Comparison of ENCODE assay signal across 25 cellular contexts in genomic region chr3:171343688-171344087, GRCh38.
"Had no signal": no experiment of that assay in that cellular context is flagged by ENCODE, and none has a peak within 500 bp of the region (broad histone marks: within the 10 kb centered on the region; RNA-seq: fewer than 3 reads in every experiment).

No MANE protein-coding gene starts in this region.

- ATAC-seq: body of pancreas, K562 had no signal

- DNase-seq: activated B cell treated with CpG ODN at 0.5 μM for 24 hours; activated CD4-positive, alpha-beta memory T cell treated with anti-CD3 and anti-CD28 coated beads, Interleukin-2, amount 10 ng/mL, durations not matched to agents 7 days and 5 days; activated CD4-positive, alpha-beta T cell treated with anti-CD3 and anti-CD28 coated beads, Interleukin-2, amount 50 U/mL, for 1 hour; activated gamma-delta T cell; activated naive CD4-positive, alpha-beta T cell treated with anti-CD3 and anti-CD28 coated beads, Interleukin-2, amount 10 ng/mL, durations not matched to agents 7 days and 5 days; activated naive CD8-positive, alpha-beta T cell treated with anti-CD3 and anti-CD28 coated beads, Interleukin-2, amount 10 ng/mL, durations not matched to agents 7 days and 5 days; activated T-cell treated with anti-CD3 and anti-CD28 coated beads for 4 hours; adrenal gland; anterior cingulate cortex; body of pancreas; central memory CD4-positive, alpha-beta T cell; Karpas-422; MM.1S; NCI-H1048; NCI-H146; NCI-H187 treated with DMSO at 0.1 percent for 48 hours; NCI-H2081 treated with DMSO at 0.1 percent for 48 hours; NCI-H446; NCI-H524; PC-9; SHP77 treated with DMSO at 0.1 percent for 48 hours; T1000 had no signal

- H3K4me3 Mint-ChIP-seq: activated B cell treated with CpG ODN at 0.5 μM for 24 hours; activated CD4-positive, alpha-beta memory T cell treated with anti-CD3 and anti-CD28 coated beads, Interleukin-2, amount 10 ng/mL, durations not matched to agents 7 days and 5 days; activated naive CD4-positive, alpha-beta T cell treated with anti-CD3 and anti-CD28 coated beads, Interleukin-2, amount 10 ng/mL, durations not matched to agents 7 days and 5 days; activated naive CD8-positive, alpha-beta T cell treated with anti-CD3 and anti-CD28 coated beads, Interleukin-2, amount 10 ng/mL, durations not matched to agents 7 days and 5 days had no signal

- H3K27ac Mint-ChIP-seq: activated B cell treated with CpG ODN at 0.5 μM for 24 hours; activated CD4-positive, alpha-beta memory T cell treated with anti-CD3 and anti-CD28 coated beads, Interleukin-2, amount 10 ng/mL, durations not matched to agents 7 days and 5 days; activated naive CD4-positive, alpha-beta T cell treated with anti-CD3 and anti-CD28 coated beads, Interleukin-2, amount 10 ng/mL, durations not matched to agents 7 days and 5 days; activated naive CD8-positive, alpha-beta T cell treated with anti-CD3 and anti-CD28 coated beads, Interleukin-2, amount 10 ng/mL, durations not matched to agents 7 days and 5 days had no signal

- H3K27me3 Mint-ChIP-seq: activated B cell treated with CpG ODN at 0.5 μM for 24 hours; activated CD4-positive, alpha-beta memory T cell treated with anti-CD3 and anti-CD28 coated beads, Interleukin-2, amount 10 ng/mL, durations not matched to agents 7 days and 5 days; activated naive CD4-positive, alpha-beta T cell treated with anti-CD3 and anti-CD28 coated beads, Interleukin-2, amount 10 ng/mL, durations not matched to agents 7 days and 5 days; activated naive CD8-positive, alpha-beta T cell treated with anti-CD3 and anti-CD28 coated beads, Interleukin-2, amount 10 ng/mL, durations not matched to agents 7 days and 5 days had no signal

- H3K9me3 Mint-ChIP-seq: activated B cell treated with CpG ODN at 0.5 μM for 24 hours had no signal

- FAIRE-seq: bronchial epithelial cell, K562, TTC549 had no signal
